ENCODE assay signal across 1 cellular context in genomic region chr18:46290440-46291020, GRCh38.
TF ChIP-seq lines count a peak whose summit lies in the region.

No MANE protein-coding gene starts in this region.

TF ChIP-seq in H1, 55 proteins besides CTCF, POLR2A, EP300 and RAD21:
- TF ChIP-seq NANOG (IDR thresholded peaks at IDR 0.05; ENCODE audit: insufficient read depth, low read depth, low read length, poor library complexity, severe bottlenecking) (no peak), E2F6 (IDR thresholded peaks at IDR 0.05) (no peak), TEAD4 (IDR thresholded peaks at IDR 0.05; ENCODE audit: low read depth, low read length) (no peak), SRF (IDR thresholded peaks at IDR 0.05; ENCODE audit: low read depth, low read length) (no peak), KDM5A (IDR thresholded peaks at IDR 0.05; ENCODE audit: low read length) (no peak), SAP30 (IDR thresholded peaks at IDR 0.05; ENCODE audit: insufficient read depth, insufficient replicate concordance, low read length) (no peak), TAF1 (IDR thresholded peaks at IDR 0.05; ENCODE audit: low read depth, low read length) (no peak), SUZ12 (IDR thresholded peaks at IDR 0.05; ENCODE audit: low read length) (no peak), KDM1A (IDR thresholded peaks at IDR 0.05; ENCODE audit: borderline replicate concordance, low read length) (no peak), CTBP2 (IDR thresholded peaks at IDR 0.05; ENCODE audit: borderline replicate concordance, insufficient read depth, insufficient read length, low read length) (no peak), HDAC2 (IDR thresholded peaks at IDR 0.05; ENCODE audit: borderline replicate concordance in 1 of 2, low read depth in 2 of 2, low read length in 2 of 2) (no peak), ATF3 (IDR thresholded peaks at IDR 0.05; ENCODE audit: insufficient read depth, low read depth, low read length) (no peak), RBBP5 (IDR thresholded peaks at IDR 0.05; ENCODE audit: borderline replicate concordance, low read depth, low read length) (no peak), EGR1 (IDR thresholded peaks at IDR 0.05; ENCODE audit: borderline replicate concordance, low read depth, low read length) (no peak), TAF7 (optimal IDR thresholded peaks at IDR 0.05; ENCODE audit: borderline replicate concordance, low read depth, low read length) (no peak), ZNF274 (IDR thresholded peaks at IDR 0.05; ENCODE audit: borderline replicate concordance, extremely low read depth, low read length) (no peak), JUND (IDR thresholded peaks at IDR 0.05; ENCODE audit: low read length) (no peak), BRCA1 (IDR thresholded peaks at IDR 0.05; ENCODE audit: low read depth, low read length) (no peak)
- TF ChIP-seq, protein P1, sequence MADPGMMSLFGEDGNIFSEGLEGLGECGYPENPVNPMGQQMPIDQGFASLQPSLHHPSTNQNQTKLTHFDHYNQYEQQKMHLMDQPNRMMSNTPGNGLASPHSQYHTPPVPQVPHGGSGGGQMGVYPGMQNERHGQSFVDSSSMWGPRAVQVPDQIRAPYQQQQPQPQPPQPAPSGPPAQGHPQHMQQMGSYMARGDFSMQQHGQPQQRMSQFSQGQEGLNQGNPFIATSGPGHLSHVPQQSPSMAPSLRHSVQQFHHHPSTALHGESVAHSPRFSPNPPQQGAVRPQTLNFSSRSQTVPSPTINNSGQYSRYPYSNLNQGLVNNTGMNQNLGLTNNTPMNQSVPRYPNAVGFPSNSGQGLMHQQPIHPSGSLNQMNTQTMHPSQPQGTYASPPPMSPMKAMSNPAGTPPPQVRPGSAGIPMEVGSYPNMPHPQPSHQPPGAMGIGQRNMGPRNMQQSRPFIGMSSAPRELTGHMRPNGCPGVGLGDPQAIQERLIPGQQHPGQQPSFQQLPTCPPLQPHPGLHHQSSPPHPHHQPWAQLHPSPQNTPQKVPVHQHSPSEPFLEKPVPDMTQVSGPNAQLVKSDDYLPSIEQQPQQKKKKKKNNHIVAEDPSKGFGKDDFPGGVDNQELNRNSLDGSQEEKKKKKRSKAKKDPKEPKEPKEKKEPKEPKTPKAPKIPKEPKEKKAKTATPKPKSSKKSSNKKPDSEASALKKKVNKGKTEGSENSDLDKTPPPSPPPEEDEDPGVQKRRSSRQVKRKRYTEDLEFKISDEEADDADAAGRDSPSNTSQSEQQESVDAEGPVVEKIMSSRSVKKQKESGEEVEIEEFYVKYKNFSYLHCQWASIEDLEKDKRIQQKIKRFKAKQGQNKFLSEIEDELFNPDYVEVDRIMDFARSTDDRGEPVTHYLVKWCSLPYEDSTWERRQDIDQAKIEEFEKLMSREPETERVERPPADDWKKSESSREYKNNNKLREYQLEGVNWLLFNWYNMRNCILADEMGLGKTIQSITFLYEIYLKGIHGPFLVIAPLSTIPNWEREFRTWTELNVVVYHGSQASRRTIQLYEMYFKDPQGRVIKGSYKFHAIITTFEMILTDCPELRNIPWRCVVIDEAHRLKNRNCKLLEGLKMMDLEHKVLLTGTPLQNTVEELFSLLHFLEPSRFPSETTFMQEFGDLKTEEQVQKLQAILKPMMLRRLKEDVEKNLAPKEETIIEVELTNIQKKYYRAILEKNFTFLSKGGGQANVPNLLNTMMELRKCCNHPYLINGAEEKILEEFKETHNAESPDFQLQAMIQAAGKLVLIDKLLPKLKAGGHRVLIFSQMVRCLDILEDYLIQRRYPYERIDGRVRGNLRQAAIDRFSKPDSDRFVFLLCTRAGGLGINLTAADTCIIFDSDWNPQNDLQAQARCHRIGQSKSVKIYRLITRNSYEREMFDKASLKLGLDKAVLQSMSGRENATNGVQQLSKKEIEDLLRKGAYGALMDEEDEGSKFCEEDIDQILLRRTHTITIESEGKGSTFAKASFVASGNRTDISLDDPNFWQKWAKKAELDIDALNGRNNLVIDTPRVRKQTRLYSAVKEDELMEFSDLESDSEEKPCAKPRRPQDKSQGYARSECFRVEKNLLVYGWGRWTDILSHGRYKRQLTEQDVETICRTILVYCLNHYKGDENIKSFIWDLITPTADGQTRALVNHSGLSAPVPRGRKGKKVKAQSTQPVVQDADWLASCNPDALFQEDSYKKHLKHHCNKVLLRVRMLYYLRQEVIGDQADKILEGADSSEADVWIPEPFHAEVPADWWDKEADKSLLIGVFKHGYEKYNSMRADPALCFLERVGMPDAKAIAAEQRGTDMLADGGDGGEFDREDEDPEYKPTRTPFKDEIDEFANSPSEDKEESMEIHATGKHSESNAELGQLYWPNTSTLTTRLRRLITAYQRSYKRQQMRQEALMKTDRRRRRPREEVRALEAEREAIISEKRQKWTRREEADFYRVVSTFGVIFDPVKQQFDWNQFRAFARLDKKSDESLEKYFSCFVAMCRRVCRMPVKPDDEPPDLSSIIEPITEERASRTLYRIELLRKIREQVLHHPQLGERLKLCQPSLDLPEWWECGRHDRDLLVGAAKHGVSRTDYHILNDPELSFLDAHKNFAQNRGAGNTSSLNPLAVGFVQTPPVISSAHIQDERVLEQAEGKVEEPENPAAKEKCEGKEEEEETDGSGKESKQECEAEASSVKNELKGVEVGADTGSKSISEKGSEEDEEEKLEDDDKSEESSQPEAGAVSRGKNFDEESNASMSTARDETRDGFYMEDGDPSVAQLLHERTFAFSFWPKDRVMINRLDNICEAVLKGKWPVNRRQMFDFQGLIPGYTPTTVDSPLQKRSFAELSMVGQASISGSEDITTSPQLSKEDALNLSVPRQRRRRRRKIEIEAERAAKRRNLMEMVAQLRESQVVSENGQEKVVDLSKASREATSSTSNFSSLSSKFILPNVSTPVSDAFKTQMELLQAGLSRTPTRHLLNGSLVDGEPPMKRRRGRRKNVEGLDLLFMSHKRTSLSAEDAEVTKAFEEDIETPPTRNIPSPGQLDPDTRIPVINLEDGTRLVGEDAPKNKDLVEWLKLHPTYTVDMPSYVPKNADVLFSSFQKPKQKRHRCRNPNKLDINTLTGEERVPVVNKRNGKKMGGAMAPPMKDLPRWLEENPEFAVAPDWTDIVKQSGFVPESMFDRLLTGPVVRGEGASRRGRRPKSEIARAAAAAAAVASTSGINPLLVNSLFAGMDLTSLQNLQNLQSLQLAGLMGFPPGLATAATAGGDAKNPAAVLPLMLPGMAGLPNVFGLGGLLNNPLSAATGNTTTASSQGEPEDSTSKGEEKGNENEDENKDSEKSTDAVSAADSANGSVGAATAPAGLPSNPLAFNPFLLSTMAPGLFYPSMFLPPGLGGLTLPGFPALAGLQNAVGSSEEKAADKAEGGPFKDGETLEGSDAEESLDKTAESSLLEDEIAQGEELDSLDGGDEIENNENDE (IDR thresholded peaks at IDR 0.05; ENCODE audit: insufficient replicate concordance, low read length): no peak
